ENCODE assay signal across 8 cellular contexts in the genomic region with DNA sequence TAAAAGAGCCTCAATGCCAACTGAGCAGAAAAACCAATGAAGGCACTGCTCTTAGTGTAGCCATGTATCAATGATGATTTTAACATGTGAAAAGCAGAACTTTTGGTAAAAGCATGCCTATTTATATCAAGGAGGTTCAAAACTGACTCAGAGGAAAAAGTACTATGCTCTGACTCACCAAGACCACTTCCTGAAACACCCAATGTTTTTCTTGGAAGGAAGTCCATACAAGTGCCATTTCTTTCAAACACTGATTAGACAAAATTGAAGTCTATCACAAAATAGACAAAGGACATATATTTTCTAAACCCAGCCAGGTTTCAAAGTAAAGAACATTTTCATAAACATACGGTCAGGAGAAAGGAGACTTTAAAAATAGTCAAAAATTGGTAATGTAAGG.
DNase-seq lines count a peak whose midpoint lies in the region; ATAC-seq, FAIRE-seq and TF ChIP-seq lines count a peak whose summit lies in the region.

No MANE protein-coding gene starts in this region.

- H3K36me3 Mint-ChIP-seq in effector memory CD8-positive, alpha-beta T cell (ENCODE audit: insufficient read depth): no peaks in the 10 kb centered on the region

- no peak overlapping the region for H3K4me3 ChIP-seq in AG04450 (ENCODE audit: low read depth, low read length)

- CTCF ChIA-PET in AG04450 (lab: Charles Lee): no interaction called here

- no peaks in the 10 kb centered on the region for H3K27me3 Mint-ChIP-seq in effector memory CD8-positive, alpha-beta T cell

- peaks cover 0 to 2% of the 10 kb centered on the region in 2 donors for H3K4me1 Mint-ChIP-seq in effector memory CD8-positive, alpha-beta T cell (ENCODE audit: low read depth in 2 of 2)

- POLR2A ChIA-PET in AG04450 (lab: Yijun Ruan, JAX): no interaction called here

- H3K4me3 Mint-ChIP-seq in effector memory CD8-positive, alpha-beta T cell: no peak overlapping the region

- H3K27ac Mint-ChIP-seq in effector memory CD8-positive, alpha-beta T cell: no peak overlapping the region

- H3K9me3 ChIP-seq in AG04450 (ENCODE audit: control insufficient read depth, insufficient read depth, low read length): no peaks in the 10 kb centered on the region

- TF ChIP-seq CTCF in AG04450 (IDR thresholded peaks at IDR 0.05; ENCODE audit: low read depth, low read length): no peak

- FAIRE-seq in GM19239 (lab: Jason Lieb, UNC): peak; percentile 66

- peaks cover 0 to 2% of the 10 kb centered on the region in 2 donors for H3K9me3 Mint-ChIP-seq in effector memory CD8-positive, alpha-beta T cell

- H3K27ac ChIP-seq in AG04450 (ENCODE audit: low read depth, low read length): no peak overlapping the region

- DNase-seq in AG04450 (ENCODE audit: low read depth, low spot score) (peak; percentile 67), GM19239 (ENCODE audit: insufficient read length, low spot score) (no peak), HS-5 (ENCODE audit: low read depth) (peak; percentile 86), amniotic stem cell (lab: John Stamatoyannopoulos, UW) (peak; percentile 70), left colon (no peak), NCI-H510A treated with DMSO at 0.1 percent for 48 hours (lab: John Stamatoyannopoulos, UW) (no peak), SW480 (ENCODE audit: low spot score) (no peak)
- DNase-seq in effector memory CD8-positive, alpha-beta T cell: no peak

- intact Hi-C loops in left colon (cut with DNase I, micrococcal nuclease): no loop called here

- ATAC-seq in left colon: peak; percentile 55
- ATAC-seq in effector memory CD8-positive, alpha-beta T cell (replicated peaks): no peak

- no peaks in the 10 kb centered on the region for H3K27me3 ChIP-seq in AG04450 (ENCODE audit: control insufficient read depth, insufficient read depth, low read length)

Comparison
In these comparisons a context has a peak if more than half of its experiments do, and no peak if none do; other contexts are left out.
1. DNase-seq: peak in AG04450 (single experiment), HS-5 (single experiment) and amniotic stem cell (single experiment); none in GM19239 (single experiment), left colon (0 of 2), NCI-H510A treated with DMSO at 0.1 percent for 48 hours (single experiment), SW480 (single experiment) and effector memory CD8-positive, alpha-beta T cell (0 of 3).